In the genomic region with DNA sequence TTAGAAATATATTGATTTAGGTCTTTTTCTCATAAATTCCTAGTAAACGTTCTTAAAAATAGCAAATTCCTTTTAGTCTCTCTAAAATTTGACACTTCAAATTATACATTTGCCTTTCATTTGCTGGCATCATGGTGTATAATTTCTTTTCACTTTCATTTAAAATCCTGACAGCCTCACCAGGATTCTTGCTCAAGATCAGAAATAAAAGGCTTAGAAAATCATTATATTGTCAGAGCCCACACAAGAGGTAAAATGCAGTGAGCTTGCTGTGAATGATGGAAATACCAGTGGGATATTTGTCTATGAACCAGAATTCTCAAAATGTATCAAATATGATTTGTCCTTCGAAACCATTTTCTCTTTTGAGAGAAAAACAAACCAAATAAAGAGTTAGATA, we compare ENCODE assay signal across 23 cellular contexts.
"Had no signal": no experiment of that assay in that cellular context is flagged by ENCODE, and none has a peak within 500 bp of the region (broad histone marks: within the 10 kb centered on the region; RNA-seq: fewer than 3 reads in every experiment).

No MANE protein-coding gene starts in this region.

- DNase-seq: naive thymus-derived CD4-positive, alpha-beta T cell; natural killer cell; nucleus accumbens; pancreas; right cardiac atrium; right lobe of liver; sigmoid colon; small intestine; stimulated activated CD4-positive, alpha-beta T cell treated with anti-CD3 and anti-CD28 coated beads, Interleukin-15, amount 100 ng/mL, for 24 hours; stimulated activated CD4-positive, alpha-beta T cell treated with anti-CD3 and anti-CD28 coated beads, Interleukin-2, amount 100 ng/mL, for 24 hours; stimulated activated CD4-positive, alpha-beta T cell treated with anti-CD3 and anti-CD28 coated beads, Interleukin-2, amount 100 ng/mL, for 48 hours; stimulated activated CD4-positive, alpha-beta T cell treated with anti-CD3 and anti-CD28 coated beads, Interleukin-4, amount 100 ng/mL, for 24 hours; stimulated activated naive B cell treated with anti-CD40 and anti-IgM and Interleukin-4, amounts not matched to agents 10 μg/mL and 1 μg/mL and 100 μg/mL, for 72 hours; stimulated activated naive CD4-positive, alpha-beta T cell treated with Interleukin-2 at 50 U/mL for 16 hours; stomach; thyroid gland; trophoblast cell; upper lobe of left lung; uterus had no signal

- H3K27ac ChIP-seq: neutrophil, pancreas, prostate gland, right lobe of liver, sigmoid colon, stomach, thoracic aorta, thyroid gland, tibial nerve, upper lobe of left lung, uterus had no signal

- H3K4me1 ChIP-seq: pancreas, prostate gland, right lobe of liver, sigmoid colon, stomach, thyroid gland, tibial nerve, upper lobe of left lung, uterus had no signal

- H3K4me3 ChIP-seq: pancreas, prostate gland, right lobe of liver, sigmoid colon, stomach, thoracic aorta, thyroid gland, tibial nerve, upper lobe of left lung, uterus had no signal

- H3K36me3 ChIP-seq: neutrophil, pancreas, prostate gland, right lobe of liver, sigmoid colon, stomach, thoracic aorta, thyroid gland, tibial nerve, upper lobe of left lung, uterus had no signal

- H3K27me3 ChIP-seq: neutrophil, pancreas, right lobe of liver, sigmoid colon, stomach, thyroid gland, tibial nerve, upper lobe of left lung, uterus had no signal
